8 cellular contexts compared by ENCODE assay signal in the genomic region with DNA sequence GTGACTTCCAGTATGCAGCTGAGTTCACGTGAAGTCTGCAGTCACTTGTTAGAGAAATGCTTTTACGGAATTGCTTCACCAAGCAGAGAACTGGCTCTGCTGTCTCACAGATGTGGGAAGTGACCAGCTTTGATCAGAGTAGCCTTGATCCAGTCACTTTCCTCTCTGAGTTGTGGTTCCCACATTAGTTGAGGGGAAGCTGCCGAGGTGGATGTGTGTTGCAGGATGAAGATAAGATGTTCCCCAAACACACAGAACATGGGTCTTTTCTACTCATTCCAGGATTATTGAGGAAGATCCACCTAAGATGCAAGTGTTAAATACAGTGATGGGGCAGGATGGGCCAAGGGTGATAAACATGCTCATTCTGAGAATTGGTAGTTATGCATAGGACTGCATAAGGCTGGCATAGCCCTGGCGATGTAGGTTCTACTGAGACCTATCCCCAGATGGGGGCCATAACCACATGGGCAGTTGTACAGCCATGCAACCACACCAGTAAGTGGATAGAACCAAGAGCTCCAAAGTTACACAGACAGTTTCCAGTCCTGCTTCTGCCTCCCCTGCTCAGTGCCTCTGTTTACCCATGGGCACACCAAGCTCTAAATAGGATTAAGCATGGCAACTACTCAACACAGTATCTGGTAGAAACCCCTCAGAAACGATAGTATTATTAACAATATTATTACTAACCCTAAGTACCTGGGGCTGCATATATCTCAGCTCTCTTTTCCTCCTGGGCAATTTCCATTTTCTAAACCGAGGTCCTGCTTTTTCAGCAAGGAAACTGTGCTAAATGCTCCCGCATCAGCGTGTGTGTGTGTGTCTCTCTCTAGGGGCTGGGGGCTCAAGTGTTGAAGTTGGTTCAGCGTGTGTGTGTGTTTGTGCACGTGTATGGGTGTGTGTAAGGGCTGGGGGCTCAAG.
DNase-seq lines count a peak whose midpoint lies in the region; ATAC-seq, FAIRE-seq and TF ChIP-seq lines count a peak whose summit lies in the region.

No MANE protein-coding gene starts in this region.

- 54% methylated on average over 10 of the region's 10 CpGs for WGBS in liver

- no peak for ATAC-seq in thoracic aorta (ENCODE audit: insufficient number of reproducible peaks, low FRiP score, low read depth)
- no peak for ATAC-seq in omental fat pad (ENCODE audit: low FRiP score)

- H3K9me3 Mint-ChIP-seq in activated T-cell treated with anti-CD3 and anti-CD28 coated beads, Interleukin-2, amount 50 U/mL, for 24 hours, result no peaks in the 10 kb centered on the region
- H3K9me3 Mint-ChIP-seq in astrocyte (ENCODE audit: unreplicated experiment), result no peaks in the 10 kb centered on the region

- H3K9me3 ChIP-seq in astrocyte (ENCODE audit: insufficient read depth, low read depth, low read length) (no peaks in the 10 kb centered on the region), liver (ENCODE audit: control insufficient read depth in 4 of 4, low read length in 3 of 4) (no peaks in the 10 kb centered on the region), thoracic aorta (no peaks in the 10 kb centered on the region)

- peak overlapping the region; percentile 84 for H3K9ac ChIP-seq in astrocyte (ENCODE audit: low read length)
- H3K9ac ChIP-seq in liver (ENCODE audit: low read depth in 1 of 2, low read length in 2 of 2), result peak overlapping the region in 1 of 2 donors; percentile 47

- H3K27ac ChIP-seq in astrocyte (ENCODE audit: low read depth, low read length) (peak overlapping the region; percentile 74), liver (ENCODE audit: low read depth in 1 of 2, low read length in 2 of 2) (peak overlapping the region; percentile 84 to 85), thoracic aorta (peak overlapping the region; percentile 75 to 82)

- peaks cover 33% of the 10 kb centered on the region for H3K27me3 Mint-ChIP-seq in activated T-cell treated with anti-CD3 and anti-CD28 coated beads, Interleukin-2, amount 50 U/mL, for 24 hours
- peaks cover 3% of the 10 kb centered on the region for H3K27me3 Mint-ChIP-seq in astrocyte (ENCODE audit: low read depth, unreplicated experiment)

- peak overlapping the region; percentile 96 for H2AFZ ChIP-seq in astrocyte (ENCODE audit: low read depth, low read length)

- no peak for TF ChIP-seq RAD21 in liver (IDR thresholded peaks at IDR 0.05)

- no peaks in the 10 kb centered on the region for H4K20me1 ChIP-seq in astrocyte (ENCODE audit: insufficient read depth, low read length)

- H3K36me3 ChIP-seq in astrocyte (ENCODE audit: insufficient read depth, low read length) (no peaks in the 10 kb centered on the region), liver (ENCODE audit: control insufficient read depth in 4 of 4, insufficient read depth in 3 of 4, low read depth in 1 of 4, low read length in 3 of 4) (no peaks in the 10 kb centered on the region), thoracic aorta (no peaks in the 10 kb centered on the region)

- TF ChIP-seq CTCF in astrocyte (IDR thresholded peaks at IDR 0.05; ENCODE audit: insufficient read depth, low read depth, low read length), result no peak
- no peak for TF ChIP-seq CTCF in liver (IDR thresholded peaks at IDR 0.05; ENCODE audit: low read depth, low read length, missing input control)
- TF ChIP-seq CTCF in thoracic aorta (IDR thresholded peaks at IDR 0.05), result no peak
- TF ChIP-seq CTCF in omental fat pad (IDR thresholded peaks at IDR 0.05), result no peak

- peak overlapping the region; percentile 73 for H3K4me3 ChIP-seq in astrocyte (ENCODE audit: insufficient read depth, low read depth, low read length)
- H3K4me3 ChIP-seq in liver (ENCODE audit: low read depth in 1 of 3, low read length in 3 of 3), result peak overlapping the region; percentile 46 to 74 (median 49)
- H3K4me3 ChIP-seq in thoracic aorta, result peak overlapping the region; percentile 82

- H3K4me2 ChIP-seq in astrocyte (ENCODE audit: low read length), result peak overlapping the region; percentile 96

- H3K36me3 Mint-ChIP-seq in activated T-cell treated with anti-CD3 and anti-CD28 coated beads, Interleukin-2, amount 50 U/mL, for 24 hours (ENCODE audit: low read depth), result no peaks in the 10 kb centered on the region
- peaks cover 2% of the 10 kb centered on the region for H3K36me3 Mint-ChIP-seq in astrocyte (ENCODE audit: low read depth, unreplicated experiment)

- DNase-seq in activated T-cell treated with anti-CD3 and anti-CD28 coated beads, Interleukin-2, amount 50 U/mL, for 24 hours, result no peak
- DNase-seq in activated T-cell treated with anti-CD3 and anti-CD28 coated beads, Interleukin-2, amount 50 U/mL, for 1 hour, result no peak
- no peak for DNase-seq in astrocyte (ENCODE audit: low read depth)
- DNase-seq in thoracic aorta (ENCODE audit: low spot score), result no peak
- no peak for DNase-seq in omental fat pad (ENCODE audit: low spot score)
- no peak for DNase-seq in DMS79 treated with DMSO at 0.1 percent for 48 hours (lab: John Stamatoyannopoulos, UW)
- no peak for DNase-seq in NCI-H146 treated with DMSO at 0.1 percent for 48 hours (lab: John Stamatoyannopoulos, UW; ENCODE audit: unreplicated experiment)

- H3K27me3 ChIP-seq in astrocyte (ENCODE audit: insufficient read depth, low read length) (no peaks in the 10 kb centered on the region), liver (ENCODE audit: control insufficient read depth in 4 of 4, insufficient read depth in 4 of 4, low read length in 3 of 4) (no peaks in the 10 kb centered on the region), thoracic aorta (replicated peaks; ENCODE audit: insufficient read depth) (no peaks in the 10 kb centered on the region)

- no peaks in the 10 kb centered on the region for H3K79me2 ChIP-seq in astrocyte (ENCODE audit: insufficient read depth, low read length)

- peak overlapping the region; percentile 80 for H3K4me3 Mint-ChIP-seq in activated T-cell treated with anti-CD3 and anti-CD28 coated beads, Interleukin-2, amount 50 U/mL, for 24 hours
- H3K4me3 Mint-ChIP-seq in astrocyte (ENCODE audit: unreplicated experiment), result peak overlapping the region; percentile 83

- no peak for FAIRE-seq in astrocyte (lab: Jason Lieb, UNC)

- H3K27ac Mint-ChIP-seq in activated T-cell treated with anti-CD3 and anti-CD28 coated beads, Interleukin-2, amount 50 U/mL, for 24 hours, result peak overlapping the region; percentile 55
- peak overlapping the region; percentile 55 for H3K27ac Mint-ChIP-seq in astrocyte (ENCODE audit: unreplicated experiment)

- H3K4me1 ChIP-seq in astrocyte (ENCODE audit: insufficient read depth, low read length), result peaks cover 9% of the 10 kb centered on the region
- peaks cover 4 to 21% (median 16%) of the 10 kb centered on the region in 4 donors for H3K4me1 ChIP-seq in liver (ENCODE audit: control insufficient read depth in 4 of 4, insufficient read depth in 4 of 4, low read length in 3 of 4)
- peaks cover 9 to 26% of the 10 kb centered on the region in 2 donors for H3K4me1 ChIP-seq in thoracic aorta (ENCODE audit: control insufficient read depth in 1 of 2, low read depth in 2 of 2)

- H3K4me1 Mint-ChIP-seq in activated T-cell treated with anti-CD3 and anti-CD28 coated beads, Interleukin-2, amount 50 U/mL, for 24 hours (ENCODE audit: low read depth), result peaks cover 11% of the 10 kb centered on the region
- H3K4me1 Mint-ChIP-seq in astrocyte (ENCODE audit: low read depth, unreplicated experiment), result peaks cover 22% of the 10 kb centered on the region

TF ChIP-seq in liver, 16 proteins besides CTCF, POLR2A, EP300 and RAD21 (continues in another document):
- TF ChIP-seq SP1 (IDR thresholded peaks at IDR 0.05) (no peak), FOXA2 (IDR thresholded peaks at IDR 0.05) (no peak), TAF1 (conservative IDR thresholded peaks at IDR 0.05) (no peak), NR2F2 (IDR thresholded peaks at IDR 0.05) (no peak), REST (IDR thresholded peaks at IDR 0.05) (no peak), JUND (IDR thresholded peaks at IDR 0.05) (no peak), RXRA (IDR thresholded peaks at IDR 0.05) (no peak), HNF4G (IDR thresholded peaks at IDR 0.05) (no peak), GABPA (IDR thresholded peaks at IDR 0.05 in 1 of 2, conservative IDR thresholded peaks at IDR 0.05 in 1 of 2) (no peak)
- TF ChIP-seq, protein P1, sequence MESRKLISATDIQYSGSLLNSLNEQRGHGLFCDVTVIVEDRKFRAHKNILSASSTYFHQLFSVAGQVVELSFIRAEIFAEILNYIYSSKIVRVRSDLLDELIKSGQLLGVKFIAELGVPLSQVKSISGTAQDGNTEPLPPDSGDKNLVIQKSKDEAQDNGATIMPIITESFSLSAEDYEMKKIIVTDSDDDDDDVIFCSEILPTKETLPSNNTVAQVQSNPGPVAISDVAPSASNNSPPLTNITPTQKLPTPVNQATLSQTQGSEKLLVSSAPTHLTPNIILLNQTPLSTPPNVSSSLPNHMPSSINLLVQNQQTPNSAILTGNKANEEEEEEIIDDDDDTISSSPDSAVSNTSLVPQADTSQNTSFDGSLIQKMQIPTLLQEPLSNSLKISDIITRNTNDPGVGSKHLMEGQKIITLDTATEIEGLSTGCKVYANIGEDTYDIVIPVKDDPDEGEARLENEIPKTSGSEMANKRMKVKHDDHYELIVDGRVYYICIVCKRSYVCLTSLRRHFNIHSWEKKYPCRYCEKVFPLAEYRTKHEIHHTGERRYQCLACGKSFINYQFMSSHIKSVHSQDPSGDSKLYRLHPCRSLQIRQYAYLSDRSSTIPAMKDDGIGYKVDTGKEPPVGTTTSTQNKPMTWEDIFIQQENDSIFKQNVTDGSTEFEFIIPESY (IDR thresholded peaks at IDR 0.05), result no peak
